9 cellular contexts compared by ENCODE assay signal in the genomic region with DNA sequence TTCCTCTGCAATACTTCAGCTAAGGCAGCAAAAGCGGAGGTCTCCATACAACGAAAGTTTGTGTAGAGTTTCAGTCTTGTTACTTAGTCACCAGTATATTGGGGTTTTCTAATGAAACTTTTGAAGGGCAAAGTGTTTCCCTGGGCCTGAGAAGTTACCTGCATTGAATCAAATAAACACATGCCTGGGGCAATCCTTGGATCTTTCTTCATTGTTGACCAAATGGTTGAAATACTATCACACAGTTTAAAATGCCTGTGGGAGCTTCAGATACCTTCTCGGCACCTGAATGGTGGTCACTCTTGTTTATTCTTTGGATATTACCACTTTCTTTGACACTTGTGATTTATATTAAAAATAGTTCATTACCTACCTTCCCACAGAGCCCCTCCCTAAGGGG. TPM values are rescaled to one million over a fixed set of nuclear protein-coding genes. Genes with fewer than 3 reads are reported as not detected.
DNase-seq lines count a peak whose midpoint lies in the region; FAIRE-seq and TF ChIP-seq lines count a peak whose summit lies in the region.
"Had no signal": no experiment of that assay in that cellular context is flagged by ENCODE, and none has a peak within 500 bp of the region (broad histone marks: within the 10 kb centered on the region; RNA-seq: fewer than 3 reads in every experiment).

No MANE protein-coding gene starts in this region.

- POLR2A ChIA-PET in H1 (lab: Charles Lee; ENCODE audit: partially characterized antibody) = interaction anchor here (1.0 to 5.1 kb wide), 4 partner anchors 9 to 134 kb away, joined by 4 to 18 read pairs (median 4); no protein-coding TSS in a partner anchor

- no peak overlapping the region for H4K8ac ChIP-seq in H1 (ENCODE audit: extremely low read depth, insufficient read depth, low read length)

- no peaks in the 10 kb centered on the region for H3K27me3 ChIP-seq in Loucy (ENCODE audit: insufficient read depth, low read length, poor library complexity, severe bottlenecking)
- H3K27me3 ChIP-seq in H1 (replicated peaks in 1 of 4; ENCODE audit: control insufficient read depth in 3 of 4, extremely low read depth in 1 of 4, insufficient read depth in 3 of 4, low read length in 3 of 4) = peaks cover 0 to 3% (median 0%) of the 10 kb centered on the region in 4 experiments; a peak in 3 of 7 replicates
- H3K27me3 ChIP-seq in parathyroid adenoma (ENCODE audit: control insufficient read depth, insufficient read depth, low read length) = no peaks in the 10 kb centered on the region

- H3K9ac ChIP-seq in Loucy (ENCODE audit: low read depth, low read length, poor library complexity, severe bottlenecking) (peak overlapping the region; percentile 92), H1 (replicated peaks in 1 of 4; ENCODE audit: extremely low read depth in 1 of 4, low read depth in 3 of 4, low read length in 3 of 4) (no peak overlapping the region), parathyroid adenoma (no peak overlapping the region)

- H3K4me3 ChIP-seq in GM12864 (ENCODE audit: low read depth, low read length) (peak overlapping the region; percentile 70), Loucy (ENCODE audit: low read length, poor library complexity, severe bottlenecking) (peak overlapping the region; percentile 94), H1 (ENCODE audit: extremely low read depth in 1 of 4, insufficient read depth in 2 of 4, low read depth in 3 of 4, low read length in 4 of 4) (peak overlapping the region; percentile 55 to 77 (median 74); a peak in 5 of 8 replicates), parathyroid adenoma (ENCODE audit: low read depth, low read length) (peak overlapping the region; percentile 66)

- no peak for TF ChIP-seq EP300 in H1 (IDR thresholded peaks at IDR 0.05; ENCODE audit: borderline replicate concordance in 1 of 2, low read depth in 2 of 2, low read length in 2 of 2)

- peaks cover 13% of the 10 kb centered on the region for H3K23me2 ChIP-seq in H1 (ENCODE audit: low read depth, low read length)

- H3K79me1 ChIP-seq in H1 (ENCODE audit: low read depth, low read length) = peaks cover 5% of the 10 kb centered on the region; the same call in 1 of the 2 replicates

- no peak overlapping the region for H3K4ac ChIP-seq in H1 (replicated peaks; ENCODE audit: insufficient read length, low read depth, low read length)

- H2BK5ac ChIP-seq in H1 (ENCODE audit: low read depth, low read length) = no peak overlapping the region

- no peak overlapping the region for H2AK5ac ChIP-seq in H1 (ENCODE audit: low read depth, low read length)

- no peak overlapping the region for H3K56ac ChIP-seq in H1 (replicated peaks; ENCODE audit: insufficient read length, low read depth, low read length)

- no peak overlapping the region for H4K91ac ChIP-seq in H1 (replicated peaks; ENCODE audit: insufficient read length, low read length)

- CTCF ChIA-PET in H1 (lab: Charles Lee; ENCODE audit: partially characterized antibody) = interaction anchor here (0.9 to 9.9 kb wide), 7 partner anchors 10 to 367 kb away, joined by 3 to 216 read pairs (median 3); no protein-coding TSS in a partner anchor

- WGBS in H1 (ENCODE audit: extremely low coverage in 1 of 2, insufficient coverage in 1 of 2, insufficient read length in 1 of 2, insufficient replicate concordance in 2 of 2, low coverage in 1 of 2, low lambda C conversion rate in 2 of 2, missing lambda C conversion rate in 1 of 2), 2 experiments = 86% methylated on average over 3 of the region's 3 CpGs; no CpG with 5 or more reads in 1 of the 2 experiments

- no peak for FAIRE-seq in H1 (lab: Jason Lieb, UNC)
- FAIRE-seq: urothelium cell line had no signal

- no peak overlapping the region for H2BK12ac ChIP-seq in H1 (ENCODE audit: low read depth, low read length)

- no peak overlapping the region for H3K18ac ChIP-seq in H1 (ENCODE audit: extremely low read depth, low read length)

- H3K36me3 ChIP-seq in Loucy (ENCODE audit: insufficient read depth, low read length) = no peaks in the 10 kb centered on the region
- peaks cover 0 to 3% (median 0%) of the 10 kb centered on the region in 4 experiments; a peak in 1 of 8 replicates for H3K36me3 ChIP-seq in H1 (ENCODE audit: control insufficient read depth in 2 of 4, insufficient read depth in 4 of 4, low read length in 3 of 4)
- no peaks in the 10 kb centered on the region for H3K36me3 ChIP-seq in parathyroid adenoma (ENCODE audit: control insufficient read depth, insufficient read depth, low read length)

- peaks cover 51% of the 10 kb centered on the region for H3K4me1 ChIP-seq in Loucy (ENCODE audit: insufficient read depth, low read length, poor library complexity, severe bottlenecking)
- peaks cover 6 to 11% (median 9%) of the 10 kb centered on the region in 4 experiments for H3K4me1 ChIP-seq in H1 (replicated peaks in 1 of 4; ENCODE audit: control insufficient read depth in 3 of 4, insufficient read depth in 4 of 4, low read length in 3 of 4)
- H3K4me1 ChIP-seq in parathyroid adenoma = peaks cover 4% of the 10 kb centered on the region

- no peak for TF ChIP-seq CTCF in GM12864 (IDR thresholded peaks at IDR 0.05; ENCODE audit: low read depth, low read length, missing control alignments)
- no peak for TF ChIP-seq CTCF in Loucy (conservative IDR thresholded peaks at IDR 0.05; ENCODE audit: low read length)
- TF ChIP-seq CTCF in H1 (IDR thresholded peaks at IDR 0.05; ENCODE audit: control extremely low read depth in 1 of 3, insufficient read depth in 1 of 3, low read depth in 1 of 3, low read length in 3 of 3) = no peak
- no peak for TF ChIP-seq CTCF in parathyroid adenoma (IDR thresholded peaks at IDR 0.05)

- no peak for TF ChIP-seq RAD21 in H1 (IDR thresholded peaks at IDR 0.05 in 1 of 2, conservative IDR thresholded peaks at IDR 0.05 in 1 of 2; ENCODE audit: low read depth in 2 of 2, low read length in 2 of 2)

- H4K20me1 ChIP-seq in Loucy (ENCODE audit: insufficient read depth, low read length, poor library complexity, severe bottlenecking) = peaks cover 29% of the 10 kb centered on the region
- peaks cover 6 to 14% of the 10 kb centered on the region in 2 experiments for H4K20me1 ChIP-seq in H1 (replicated peaks in 1 of 2; ENCODE audit: control insufficient read depth in 1 of 2, insufficient read depth in 2 of 2, low read length in 2 of 2)

- no peak for TF ChIP-seq POLR2A in H1 (IDR thresholded peaks at IDR 0.05; ENCODE audit: control extremely low read depth in 1 of 2, low read depth in 2 of 2, low read length in 2 of 2)

- H3K9me3 ChIP-seq in Loucy (ENCODE audit: insufficient read depth, low read depth, low read length) (no peaks in the 10 kb centered on the region), H1 (ENCODE audit: insufficient read depth in 2 of 2, low read depth in 1 of 2, low read length in 1 of 2) (no peaks in the 10 kb centered on the region), parathyroid adenoma (ENCODE audit: control insufficient read depth, low read length) (no peaks in the 10 kb centered on the region)

- no peak overlapping the region for H2BK15ac ChIP-seq in H1 (ENCODE audit: low read length)

- H2AFZ ChIP-seq in Loucy (ENCODE audit: low read length) = peak overlapping the region; percentile 96; the same call in 1 of the 2 replicates
- no peak overlapping the region for H2AFZ ChIP-seq in H1 (ENCODE audit: low read length)
- H2AFZ ChIP-seq in parathyroid adenoma = peak overlapping the region; percentile 76

- H2BK20ac ChIP-seq in H1 (ENCODE audit: low read length) = no peak overlapping the region

- H3K79me2 ChIP-seq in Loucy (ENCODE audit: insufficient read depth, low read length) (peaks cover 46% of the 10 kb centered on the region), H1 (ENCODE audit: control insufficient read depth in 1 of 2, insufficient read depth in 2 of 2, low read length in 2 of 2) (peaks cover 13 to 36% of the 10 kb centered on the region in 2 experiments), parathyroid adenoma (peaks cover 13% of the 10 kb centered on the region)

- H3K27ac ChIP-seq in H1 (ENCODE audit: low read depth, low read length) = no peak overlapping the region
- H3K27ac ChIP-seq in parathyroid adenoma = no peak overlapping the region

- H3K14ac ChIP-seq in H1 (ENCODE audit: insufficient read length) = no peak overlapping the region

- no peak overlapping the region for H3K23ac ChIP-seq in H1 (ENCODE audit: insufficient read length)

- DNase-seq in GM12864 (ENCODE audit: low read depth) (no peak), H1 (ENCODE audit: low read depth in 1 of 2, low spot score in 2 of 2) (no peak), hypothalamus (lab: John Stamatoyannopoulos, UW) (no peak), NCI-H1694 (lab: John Stamatoyannopoulos, UW) (no peak), inferior parietal cortex (ENCODE audit: extremely low spot score) (no peak), NK-92 (lab: John Stamatoyannopoulos, UW; ENCODE audit: unreplicated experiment) (no peak)

- H2BK120ac ChIP-seq in H1 (replicated peaks; ENCODE audit: low read depth, low read length) = no peak overlapping the region

- H3K4me2 ChIP-seq in Loucy (ENCODE audit: low read depth, low read length, poor library complexity, severe bottlenecking) (peak overlapping the region; percentile 83), H1 (ENCODE audit: insufficient read depth in 1 of 2, low read depth in 2 of 2, low read length in 2 of 2) (peak overlapping the region; percentile 81 to 97), parathyroid adenoma (ENCODE audit: low read length) (peak overlapping the region; percentile 72)

- H3F3A ChIP-seq in Loucy (ENCODE audit: low read depth) = 0 out of 2 replicates have a peak, but pooled peaks cover 6% of the 10 kb centered on the region

- no peaks in the 10 kb centered on the region for H3K9me2 ChIP-seq in Loucy (replicated peaks; ENCODE audit: low read depth, low read length)

- H4K5ac ChIP-seq in H1 (ENCODE audit: insufficient read length, low read depth, low read length) = no peak overlapping the region

RNA-seq across cellular contexts. Expression of gene CHSY1, which starts 1.0 kb away (rescaled TPM):
- total RNA-seq in H1 (2021; fragmentation: NEBNext Ultra II Directional; extraction: Animal tissue kit (Norgen Biotek cat#: 25700)) = 60.3 and 60.7 TPM in 2 replicates
- 15.5 and 24.9 TPM in 2 replicates for polyA plus RNA-seq in H1 (2011; rRNA removed)
- polyA plus RNA-seq in H1 (2011; cell fraction: cytosol; rRNA removed) = 22.3 TPM
- polyA plus RNA-seq in H1 (2011; cell fraction: nucleus; rRNA removed) = 14.3 TPM
- polyA plus RNA-seq in H1 (2012, experiment 1 of 2) = 29.7 to 40.6 TPM (median 32.7 TPM) in 4 replicates
- polyA plus RNA-seq in H1 (2012, experiment 2 of 2) = 5.0 TPM
- polyA plus RNA-seq in H1 (2013, experiment 1 of 2) = 66.9 TPM
- polyA plus RNA-seq in H1 (2013, experiment 2 of 2) = 67.9 TPM
- 33.5 and 40.4 TPM in 2 replicates for polyA minus RNA-seq in H1 (2011; rRNA and poly(A)+ RNA removed)
- 26.6 TPM for polyA minus RNA-seq in H1 (2011; cell fraction: cytosol; rRNA and poly(A)+ RNA removed)
- 25.8 TPM for polyA minus RNA-seq in H1 (2011; cell fraction: nucleus; rRNA and poly(A)+ RNA removed)

RNA-seq across cellular contexts. Expression of gene SELENOS, which starts 24.4 kb away (rescaled TPM):
- 45.2 and 46.0 TPM in 2 replicates for total RNA-seq in H1 (2021; fragmentation: NEBNext Ultra II Directional; extraction: Animal tissue kit (Norgen Biotek cat#: 25700))
- 31.0 and 45.1 TPM in 2 replicates for polyA plus RNA-seq in H1 (2011; rRNA removed)
- polyA plus RNA-seq in H1 (2011; cell fraction: cytosol; rRNA removed) = 51.7 TPM
- polyA plus RNA-seq in H1 (2011; cell fraction: nucleus; rRNA removed) = 16.3 TPM
- polyA plus RNA-seq in H1 (2012, experiment 1 of 2) = 33.4 to 41.9 TPM (median 36.8 TPM) in 4 replicates
- 35.5 TPM for polyA plus RNA-seq in H1 (2012, experiment 2 of 2)
- 61.0 TPM for polyA plus RNA-seq in H1 (2013, experiment 1 of 2)
- polyA plus RNA-seq in H1 (2013, experiment 2 of 2) = 78.8 TPM
- polyA minus RNA-seq in H1 (2011; rRNA and poly(A)+ RNA removed) = 16.3 and 16.9 TPM in 2 replicates
- polyA minus RNA-seq in H1 (2011; cell fraction: cytosol; rRNA and poly(A)+ RNA removed) = 5.7 TPM
- 17.3 TPM for polyA minus RNA-seq in H1 (2011; cell fraction: nucleus; rRNA and poly(A)+ RNA removed)

RNA-seq across cellular contexts. Expression of gene SNRPA1, which starts 42.2 kb away (rescaled TPM):
- 214 and 221 TPM in 2 replicates for total RNA-seq in H1 (2021; fragmentation: NEBNext Ultra II Directional; extraction: Animal tissue kit (Norgen Biotek cat#: 25700))
- 140 and 143 TPM in 2 replicates for polyA plus RNA-seq in H1 (2011; rRNA removed)
- polyA plus RNA-seq in H1 (2011; cell fraction: cytosol; rRNA removed) = 226 TPM
- 37.4 TPM for polyA plus RNA-seq in H1 (2011; cell fraction: nucleus; rRNA removed)
- polyA plus RNA-seq in H1 (2012, experiment 1 of 2) = 168 to 211 TPM (median 174 TPM) in 4 replicates
- 66.1 TPM for polyA plus RNA-seq in H1 (2012, experiment 2 of 2)
- polyA plus RNA-seq in H1 (2013, experiment 1 of 2) = 160 TPM
- polyA plus RNA-seq in H1 (2013, experiment 2 of 2) = 163 TPM
- polyA minus RNA-seq in H1 (2011; rRNA and poly(A)+ RNA removed) = 46.8 and 53.6 TPM in 2 replicates
- polyA minus RNA-seq in H1 (2011; cell fraction: cytosol; rRNA and poly(A)+ RNA removed) = 59.4 TPM
- 34.4 TPM for polyA minus RNA-seq in H1 (2011; cell fraction: nucleus; rRNA and poly(A)+ RNA removed)
